In the genomic region with DNA sequence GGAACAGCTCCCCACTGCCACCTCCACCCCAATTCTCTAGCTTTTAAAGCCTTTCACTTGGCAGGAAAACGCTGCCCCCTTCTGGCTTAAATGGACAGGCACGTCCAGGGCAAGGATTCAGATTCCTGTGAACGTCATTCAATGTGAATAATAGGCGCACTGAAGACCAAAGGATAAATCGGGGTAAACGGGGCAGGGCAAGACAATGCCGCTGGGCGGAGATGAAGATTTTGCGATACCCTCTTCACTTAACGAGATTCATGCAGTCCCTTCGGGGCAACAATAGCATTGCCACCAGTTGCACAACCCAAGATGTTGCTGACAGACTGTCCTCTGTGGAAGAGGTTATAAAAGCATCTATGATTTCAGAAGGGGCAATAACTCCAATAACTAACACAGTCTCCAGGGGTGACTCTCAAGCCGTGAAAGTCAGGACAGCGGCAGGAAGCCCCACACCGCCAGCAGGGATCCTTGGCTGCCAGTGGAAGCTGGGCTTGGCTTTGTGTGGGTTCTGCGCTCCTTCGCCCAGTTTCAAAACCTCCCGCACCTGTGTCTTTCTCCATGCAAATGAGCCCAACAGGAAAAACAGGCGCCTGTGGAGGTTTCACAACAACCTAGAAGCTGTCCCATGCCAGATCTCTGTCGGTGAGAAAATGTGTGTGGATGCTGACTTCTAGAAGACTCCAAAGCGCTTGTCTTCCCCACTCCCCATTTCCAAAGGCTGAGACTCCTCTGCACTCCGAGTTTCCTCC, we compare ENCODE assay signal across 8 cellular contexts.
A peak's percentile ranks its signal among the peaks of the same experiment; 100 is the strongest.
DNase-seq lines count a peak whose midpoint lies in the region; ATAC-seq and TF ChIP-seq lines count a peak whose summit lies in the region.

No MANE protein-coding gene starts in this region.

- peaks cover 29 to 37% of the 10 kb centered on the region in 2 donors for H3K27me3 Mint-ChIP-seq in CD4-positive, alpha-beta memory T cell

- H3K36me3 ChIP-seq in CD4-positive, alpha-beta memory T cell (ENCODE audit: insufficient read depth, low read length), result no peaks in the 10 kb centered on the region

- no peak overlapping the region for H3K27ac Mint-ChIP-seq in CD4-positive, alpha-beta memory T cell

- no peak overlapping the region for H3K27ac ChIP-seq in RWPE1
- no peak overlapping the region for H3K27ac ChIP-seq in CD4-positive, alpha-beta memory T cell (ENCODE audit: low read depth, low read length)

- H3K4me3 ChIP-seq in fibroblast of pulmonary artery (replicated peaks; ENCODE audit: low read depth, low read length), result no peak overlapping the region
- H3K4me3 ChIP-seq in CD4-positive, alpha-beta memory T cell (ENCODE audit: low read length in 2 of 2), result no peak overlapping the region

- H3K27me3 ChIP-seq in CD4-positive, alpha-beta memory T cell (ENCODE audit: insufficient read depth, low read length), result peaks cover 3% of the 10 kb centered on the region

- ATAC-seq in GM18517 (IDR thresholded peaks at IDR 0.05; ENCODE audit: unreplicated experiment), result no peak

- H3K9me3 Mint-ChIP-seq in CD4-positive, alpha-beta memory T cell, result peaks cover 0 to 2% (median 0%) of the 10 kb centered on the region in 8 donors

- TF ChIP-seq CTCF in RWPE1 (conservative IDR thresholded peaks at IDR 0.05; ENCODE audit: low read depth) (peak; percentile 80), fibroblast of pulmonary artery (IDR thresholded peaks at IDR 0.05; ENCODE audit: low read length, missing control alignments) (peak; percentile 73)

- intact Hi-C loops in CD4-positive, alpha-beta memory T cell (cut with micrococcal nuclease), result no loop called here

- DNase-seq in COR-L47 (lab: John Stamatoyannopoulos, UW) (peak; percentile 7), HEK293T (ENCODE audit: extremely low spot score) (peak; percentile 60), RWPE1 (ENCODE audit: low spot score) (peak; percentile 74), fibroblast of pulmonary artery (ENCODE audit: low read depth) (peak; percentile 57), retina (peak; percentile 75)
- no peak for DNase-seq in activated CD8-positive, alpha-beta memory T cell treated with anti-CD3 and anti-CD28 coated beads, Interleukin-2, amount 50 U/mL, for 4 hours
- no peak for DNase-seq in CD4-positive, alpha-beta memory T cell

- no peak overlapping the region for H3K4me3 Mint-ChIP-seq in CD4-positive, alpha-beta memory T cell

- CTCF ChIA-PET in HEK293T (lab: Yijun Ruan, JAX), result interaction anchor here (0.7 to 2.1 kb wide), 7 partner anchors 10 to 345 kb away, joined by 3 to 12 read pairs (median 3); no protein-coding TSS in a partner anchor
- CTCF ChIA-PET in RWPE1 (lab: Yijun Ruan, JAX), result interaction anchor here (0.6 to 3.2 kb wide), 35 partner anchors 8 to 760 kb away, joined by 3 to 22 read pairs (median 4); no protein-coding TSS in a partner anchor
- CTCF ChIA-PET in CD4-positive, alpha-beta memory T cell (lab: Charles Lee; ENCODE audit: partially characterized antibody), result no interaction called here

- no peaks in the 10 kb centered on the region for H3K9me3 ChIP-seq in CD4-positive, alpha-beta memory T cell (ENCODE audit: control insufficient read depth in 1 of 2, low read length in 2 of 2)

- no peaks in the 10 kb centered on the region for H3K4me1 ChIP-seq in CD4-positive, alpha-beta memory T cell (ENCODE audit: insufficient read depth, low read length)

- POLR2A ChIA-PET in HEK293T (lab: Yijun Ruan, JAX) (interaction anchor here (1.5 kb wide), 1 partner anchor 17 kb away, joined by 5 read pairs; no protein-coding TSS in a partner anchor), RWPE1 (lab: Yijun Ruan, JAX; ENCODE audit: low non-redundant PET) (no interaction called here)
- POLR2A ChIA-PET in CD4-positive, alpha-beta memory T cell (lab: Charles Lee; ENCODE audit: partially characterized antibody), result no interaction called here

- no peaks in the 10 kb centered on the region for H3K36me3 Mint-ChIP-seq in CD4-positive, alpha-beta memory T cell

- no peaks in the 10 kb centered on the region for H3K4me1 Mint-ChIP-seq in CD4-positive, alpha-beta memory T cell

TF ChIP-seq in HEK293T, 16 proteins besides CTCF, POLR2A, EP300 and RAD21:
- TF ChIP-seq, protein P1, sequence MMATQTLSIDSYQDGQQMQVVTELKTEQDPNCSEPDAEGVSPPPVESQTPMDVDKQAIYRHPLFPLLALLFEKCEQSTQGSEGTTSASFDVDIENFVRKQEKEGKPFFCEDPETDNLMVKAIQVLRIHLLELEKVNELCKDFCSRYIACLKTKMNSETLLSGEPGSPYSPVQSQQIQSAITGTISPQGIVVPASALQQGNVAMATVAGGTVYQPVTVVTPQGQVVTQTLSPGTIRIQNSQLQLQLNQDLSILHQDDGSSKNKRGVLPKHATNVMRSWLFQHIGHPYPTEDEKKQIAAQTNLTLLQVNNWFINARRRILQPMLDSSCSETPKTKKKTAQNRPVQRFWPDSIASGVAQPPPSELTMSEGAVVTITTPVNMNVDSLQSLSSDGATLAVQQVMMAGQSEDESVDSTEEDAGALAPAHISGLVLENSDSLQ (IDR thresholded peaks at IDR 0.05), result peak; percentile 37; the same call in 1 of the 2 replicates
- no peak for TF ChIP-seq NFRKB (IDR thresholded peaks at IDR 0.05)
TF ChIP-seq in HEK293T: peak in this region for 1.

Comparison
In these comparisons a context has a peak if more than half of its experiments do, and no peak if none do; other contexts are left out.
1. DNase-seq: peak in COR-L47 (single experiment), HEK293T (single experiment), RWPE1 (single experiment), fibroblast of pulmonary artery (single experiment) and retina (single experiment); none in activated CD8-positive, alpha-beta memory T cell treated with anti-CD3 and anti-CD28 coated beads, Interleukin-2, amount 50 U/mL, for 4 hours (single experiment) and CD4-positive, alpha-beta memory T cell (0 of 5).